ENCODE assay signal across 36 cellular contexts in genomic region chr15:50888054-50888453, GRCh38.
"Had no signal": no experiment of that assay in that cellular context is flagged by ENCODE, and none has a peak within 500 bp of the region (broad histone marks: within the 10 kb centered on the region; RNA-seq: fewer than 3 reads in every experiment).

No MANE protein-coding gene starts in this region.

- H3K4me3 Mint-ChIP-seq: activated B cell treated with CpG ODN at 0.5 μM for 24 hours; activated CD8-positive, alpha-beta T cell treated with anti-CD3 and anti-CD28 coated beads for 36 hours; activated naive CD8-positive, alpha-beta T cell; activated T-cell treated with anti-CD3 and anti-CD28 coated beads, Interleukin-2, amount 50 U/mL, for 4 hours; activated T-helper 17 cell treated with anti-CD3 and anti-CD28 coated beads, Interleukin-2, amount 50 U/mL, for 72 hours; brain; central memory CD8-positive, alpha-beta T cell; T-helper 17 cell; T-helper 2 cell treated with Interferon-gamma antibody and Interleukin-4, amounts not matched to agents 5 μg/mL and 100 μg/mL, for 36 hours had no signal

- H3K36me3 ChIP-seq: adrenal gland, esophagus squamous epithelium, gastrocnemius medialis, WERI-Rb-1 had no signal

- H3K27ac Mint-ChIP-seq: activated B cell treated with CpG ODN at 0.5 μM for 24 hours; activated CD8-positive, alpha-beta T cell treated with anti-CD3 and anti-CD28 coated beads for 36 hours; activated naive CD8-positive, alpha-beta T cell; activated T-helper 17 cell treated with anti-CD3 and anti-CD28 coated beads, Interleukin-2, amount 50 U/mL, for 72 hours; brain; T-helper 17 cell; T-helper 2 cell treated with Interferon-gamma antibody and Interleukin-4, amounts not matched to agents 5 μg/mL and 100 μg/mL, for 36 hours had no signal

- H3K9me3 Mint-ChIP-seq: activated T-helper 17 cell treated with anti-CD3 and anti-CD28 coated beads, Interleukin-2, amount 50 U/mL, for 72 hours; central memory CD8-positive, alpha-beta T cell had no signal

- H3K27ac ChIP-seq: adrenal gland, epithelial cell of prostate, esophagus squamous epithelium, foreskin keratinocyte, gastrocnemius medialis, heart left ventricle, WERI-Rb-1 had no signal

- H3K9me3 ChIP-seq: adrenal gland, gastrocnemius medialis had no signal

- H3K27me3 ChIP-seq: adrenal gland, esophagus squamous epithelium, foreskin keratinocyte, gastrocnemius medialis, heart left ventricle had no signal

- H3K27me3 Mint-ChIP-seq: activated B cell treated with CpG ODN at 0.5 μM for 24 hours; activated CD8-positive, alpha-beta T cell treated with anti-CD3 and anti-CD28 coated beads for 36 hours; activated naive CD8-positive, alpha-beta T cell; activated T-helper 17 cell treated with anti-CD3 and anti-CD28 coated beads, Interleukin-2, amount 50 U/mL, for 72 hours; brain; central memory CD8-positive, alpha-beta T cell; T-helper 17 cell had no signal

- H3K4me3 ChIP-seq: adrenal gland, esophagus squamous epithelium, gastrocnemius medialis, heart left ventricle had no signal

- DNase-seq: activated B cell treated with CpG ODN at 0.5 μM for 24 hours; activated CD4-positive, alpha-beta T cell treated with anti-CD3 and anti-CD28 coated beads for 48 hours; activated CD4-positive, alpha-beta T cell treated with anti-CD3 and anti-CD28 coated beads, Interleukin-2, amount 50 U/mL, for 1 hour; activated CD4-positive, alpha-beta T cell treated with anti-CD3 and anti-CD28 coated beads, Interleukin-2, amount 50 U/mL, for 48 hours; activated CD8-positive, alpha-beta memory T cell treated with anti-CD3 and anti-CD28 coated beads for 24 hours; activated CD8-positive, alpha-beta T cell treated with anti-CD3 and anti-CD28 coated beads for 36 hours; activated effector memory CD4-positive, alpha-beta T cell treated with Interleukin-2 at 50 U/mL for 16 hours; activated gamma-delta T cell treated with Interleukin-2 at 50 U/mL for 16 hours; activated naive CD4-positive, alpha-beta T cell treated with anti-CD3 and anti-CD28 coated beads, Interleukin-2, amount 50 U/mL, for 16 hours; activated naive CD4-positive, alpha-beta T cell treated with Interleukin-2 at 50 U/mL for 16 hours; activated T-cell treated with anti-CD3 and anti-CD28 coated beads, Interleukin-2, amount 50 U/mL, for 4 hours; amygdala; aorta; cortex of kidney; effector CD8-positive, alpha-beta T cell; esophagus squamous epithelium; foreskin keratinocyte; gastrocnemius medialis; glutamatergic neuron; heart left ventricle; T-helper 1 cell; T-helper 17 cell; T1000; WERI-Rb-1 had no signal

- FAIRE-seq: bronchial epithelial cell, colon, endometrium, endothelial cell of umbilical vein had no signal

- ATAC-seq: activated CD4-positive, CD25-positive, alpha-beta regulatory T cell treated with anti-CD3 and anti-CD28 coated beads, Interleukin-2, amount 50 U/mL, for 24 hours; activated CD8-positive, alpha-beta T cell treated with anti-CD3 and anti-CD28 coated beads for 36 hours; activated T-cell treated with anti-CD3 and anti-CD28 coated beads, Interleukin-2, amount 50 U/mL, for 4 hours; activated T-helper 17 cell treated with anti-CD3 and anti-CD28 coated beads, Interleukin-2, amount 50 U/mL, for 72 hours; foreskin keratinocyte; gastrocnemius medialis; heart left ventricle; T-helper 17 cell had no signal
